In the genomic region with DNA sequence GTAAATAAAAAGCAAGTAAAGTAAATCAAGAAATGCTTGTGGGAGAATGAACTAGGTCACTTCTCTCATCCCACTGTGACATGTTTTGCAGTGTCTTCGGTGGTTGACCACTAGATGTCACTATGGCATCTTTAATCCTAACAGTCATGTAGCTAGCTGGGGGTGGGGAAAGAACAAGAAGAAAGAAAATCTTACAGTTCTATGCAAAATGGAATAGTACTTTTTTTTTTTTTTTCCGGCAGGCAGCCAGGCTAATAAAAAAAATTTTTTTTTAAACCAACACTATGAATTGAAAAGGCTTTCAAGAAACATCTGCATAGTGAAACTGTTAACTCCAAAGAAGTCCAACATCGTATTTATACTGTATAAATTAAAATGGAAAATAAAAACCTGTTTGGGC, we compare ENCODE assay signal across 8 cellular contexts. TPM values are rescaled to one million over a fixed set of nuclear protein-coding genes. Genes with fewer than 3 reads are reported as not detected.
DNase-seq lines count a peak whose midpoint lies in the region; ATAC-seq and TF ChIP-seq lines count a peak whose summit lies in the region.

No MANE protein-coding gene starts in this region.

- peak; percentile 11 for DNase-seq in activated T-cell treated with anti-CD3 and anti-CD28 coated beads for 4 hours
- DNase-seq in activated T-cell treated with anti-CD3 and anti-CD28 coated beads, Interleukin-2, amount 50 U/mL, for 48 hours, result no peak
- DNase-seq in HS-5 (ENCODE audit: low read depth), result peak; percentile 56
- DNase-seq in brain microvascular endothelial cell, result peak; percentile 73
- peak; percentile 35 for DNase-seq in iPS DF 19.7 (ENCODE audit: low read depth, low spot score)

- H3K4me1 ChIP-seq in OCI-LY1 (ENCODE audit: insufficient read depth, low read length, severe bottlenecking) (no peaks in the 10 kb centered on the region), skeletal muscle satellite cell (ENCODE audit: control insufficient read depth, insufficient read depth, low read length) (peaks cover 20% of the 10 kb centered on the region)

- H3K27ac ChIP-seq in OCI-LY1 (ENCODE audit: low read depth, low read length, poor library complexity, severe bottlenecking) (no peak overlapping the region), brain microvascular endothelial cell (no peak overlapping the region)

- H2AFZ ChIP-seq in OCI-LY1 (ENCODE audit: low read length), result no peak overlapping the region

- H3K9me3 ChIP-seq in OCI-LY1 (ENCODE audit: low read length) (no peaks in the 10 kb centered on the region), skeletal muscle satellite cell (replicated peaks; ENCODE audit: low read length) (no peaks in the 10 kb centered on the region)

- H3K4me2 ChIP-seq in OCI-LY1 (ENCODE audit: low read length) (no peak overlapping the region), skeletal muscle satellite cell (ENCODE audit: low read length) (peak overlapping the region; percentile 40)

- no peak overlapping the region for H3K9ac ChIP-seq in OCI-LY1 (ENCODE audit: low read length)
- peak overlapping the region; percentile 24 for H3K9ac ChIP-seq in skeletal muscle satellite cell (ENCODE audit: low read depth, low read length)

- in situ Hi-C loops in brain microvascular endothelial cell (cut with HindIII; ENCODE audit: low pct_ligation_motif_present, low sequenced_read_pairs), result no loop called here

- H3K36me3 ChIP-seq in OCI-LY1 (ENCODE audit: insufficient read depth, low read length) (no peaks in the 10 kb centered on the region), brain microvascular endothelial cell (replicated peaks) (no peaks in the 10 kb centered on the region), skeletal muscle satellite cell (ENCODE audit: insufficient read depth, low read length) (no peaks in the 10 kb centered on the region)

- no peaks in the 10 kb centered on the region for H4K20me1 ChIP-seq in OCI-LY1 (ENCODE audit: insufficient read depth, low read length)

- H3K79me2 ChIP-seq in OCI-LY1 (ENCODE audit: insufficient read depth, low read length), result no peaks in the 10 kb centered on the region

- H3K4me3 ChIP-seq in OCI-LY1 (ENCODE audit: low read depth, low read length, poor library complexity, severe bottlenecking) (no peak overlapping the region), brain microvascular endothelial cell (ENCODE audit: low read depth, low read length) (no peak overlapping the region), skeletal muscle satellite cell (ENCODE audit: low read length) (no peak overlapping the region)

- ATAC-seq in GM21447 (IDR thresholded peaks at IDR 0.05; ENCODE audit: unreplicated experiment), result peak; percentile 72

- no peaks in the 10 kb centered on the region for H3F3A ChIP-seq in OCI-LY1 (ENCODE audit: insufficient read depth, low read length)

- no peaks in the 10 kb centered on the region for H3K9me2 ChIP-seq in OCI-LY1 (ENCODE audit: low read depth, low read length)

- TF ChIP-seq CTCF in OCI-LY1 (IDR thresholded peaks at IDR 0.05; ENCODE audit: low read length), result peak; percentile 83
- TF ChIP-seq CTCF in brain microvascular endothelial cell (IDR thresholded peaks at IDR 0.05; ENCODE audit: low read depth, low read length, missing control alignments), result peak; percentile 76

- H3K27me3 ChIP-seq in OCI-LY1 (ENCODE audit: insufficient read depth, low read length) (no peaks in the 10 kb centered on the region), brain microvascular endothelial cell (replicated peaks) (no peaks in the 10 kb centered on the region), skeletal muscle satellite cell (ENCODE audit: control insufficient read depth, insufficient read depth, low read length) (no peaks in the 10 kb centered on the region)

RNA-seq across cellular contexts. Expression of a gene that starts 38.3 kb away (rescaled TPM):
- total RNA-seq in skeletal muscle satellite cell (2012; rRNA removed), result 29.7 and 31.7 TPM in 2 replicates

Comparison
In these comparisons a context has a peak if more than half of its experiments do, and no peak if none do; other contexts are left out.
1. DNase-seq: peak in activated T-cell treated with anti-CD3 and anti-CD28 coated beads for 4 hours (single experiment), HS-5 (single experiment), brain microvascular endothelial cell (single experiment) and iPS DF 19.7 (single experiment); none in activated T-cell treated with anti-CD3 and anti-CD28 coated beads, Interleukin-2, amount 50 U/mL, for 48 hours (0 of 2).